Comparison of ENCODE assay signal across 10 cellular contexts in the genomic region with DNA sequence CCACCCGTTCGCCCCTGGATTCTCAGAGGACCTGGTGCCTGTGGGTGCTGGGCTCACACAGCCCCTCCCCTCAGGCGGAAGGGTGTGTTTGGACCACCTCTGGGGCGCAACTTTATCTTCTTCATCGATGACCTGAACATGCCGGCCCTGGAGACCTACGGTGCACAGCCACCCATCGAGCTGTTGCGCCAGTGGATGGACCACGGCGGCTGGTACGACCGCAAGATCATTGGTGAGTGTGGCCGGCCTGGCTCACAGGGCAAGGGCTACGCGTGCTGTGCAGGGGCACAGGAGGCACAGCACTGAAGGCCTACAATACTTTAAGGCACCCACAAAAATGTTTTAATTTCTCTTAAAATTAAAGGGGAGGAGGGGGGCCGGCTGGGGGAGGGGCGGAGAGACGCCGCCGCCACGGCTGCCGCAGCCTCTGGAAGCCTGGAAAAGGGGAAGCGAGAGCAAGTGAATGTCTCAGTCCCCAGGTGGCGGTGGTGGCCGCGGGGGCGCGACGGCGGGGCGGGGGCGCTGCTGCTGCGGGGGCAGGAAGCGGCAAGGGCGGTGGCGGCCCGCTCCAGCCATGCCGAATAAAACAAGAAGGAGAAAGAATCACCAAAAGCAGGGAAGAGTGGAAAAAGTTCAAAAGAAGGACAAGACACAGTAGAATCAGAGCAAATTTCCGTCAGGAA. TPM values are rescaled to one million over a fixed set of nuclear protein-coding genes. Genes with fewer than 3 reads are reported as not detected.
DNase-seq lines count a peak whose midpoint lies in the region; ATAC-seq, FAIRE-seq and TF ChIP-seq lines count a peak whose summit lies in the region.
"Had no signal": no experiment of that assay in that cellular context is flagged by ENCODE, and none has a peak within 500 bp of the region (broad histone marks: within the 10 kb centered on the region; RNA-seq: fewer than 3 reads in every experiment).

No MANE protein-coding gene starts in this region.

- H3K27ac ChIP-seq in BLaER1 treated with 17β-estradiol and CSF1 and Interleukin-3, amounts not matched to agents 10 nM and 100 nM = peak overlapping the region in 9 of 11 experiments; percentile 52 to 79 (median 73); a peak in 18 of 22 replicates
- peak overlapping the region; percentile 48; the same call in 2 of the 3 replicates for H3K27ac ChIP-seq in K562 (ENCODE audit: extremely low read depth, low read depth, low read length)
- no peak overlapping the region for H3K27ac ChIP-seq in kidney (ENCODE audit: low read depth in 2 of 2, low read length in 2 of 2)
- H3K27ac ChIP-seq in SK-N-SH (ENCODE audit: low read depth in 2 of 2, low read length in 1 of 2) = no peak overlapping the region

- BruUV-seq in K562 (replicated peaks; lab: Mats Ljungman, UMichigan) = no TSS peak

- FAIRE-seq in K562 (lab: Jason Lieb, UNC) (peak; percentile 15), kidney (lab: Jason Lieb, UNC) (no peak)

- CTCF ChIA-PET in K562 (lab: Yijun Ruan, JAX; ENCODE audit: low intra/inter-chr PET ratio) (interaction anchor here (1.0 kb wide), 1 partner anchor 12 kb away, joined by 4 read pairs; no protein-coding TSS in a partner anchor), SK-N-SH (lab: Yijun Ruan, JAX) (interaction anchor here (1.0 to 1.9 kb wide), 4 partner anchors 7 to 153 kb away, joined by 3 to 8 read pairs (median 6); no protein-coding TSS in a partner anchor)

- peak overlapping the region; percentile 65 to 95 (median 88) for H3K4me2 ChIP-seq in BLaER1 treated with 17β-estradiol and CSF1 and Interleukin-3, amounts not matched to agents 10 nM and 100 nM
- peak overlapping the region; percentile 65 for H3K4me2 ChIP-seq in K562 (ENCODE audit: insufficient read depth, low read length)
- no peak overlapping the region for H3K4me2 ChIP-seq in SK-N-SH

- peak overlapping the region in 7 of 10 experiments; percentile 1 to 52 (median 35); a peak in 9 of 20 replicates for H3K4me3 ChIP-seq in BLaER1 treated with 17β-estradiol and CSF1 and Interleukin-3, amounts not matched to agents 10 nM and 100 nM
- H3K4me3 ChIP-seq in K562 (peak overlapping the region; percentile 13; the same call in 1 of the 2 replicates), kidney (ENCODE audit: low read length in 2 of 2) (no peak overlapping the region), SK-N-SH (ENCODE audit: low read depth in 2 of 2, low read length in 1 of 2) (no peak overlapping the region)

- no peaks in the 10 kb centered on the region for H3K9me3 ChIP-seq in BLaER1 treated with 17β-estradiol and CSF1 and Interleukin-3, amounts not matched to agents 10 nM and 100 nM (replicated peaks in 1 of 11)
- H3K9me3 ChIP-seq in K562 (replicated peaks; ENCODE audit: control insufficient read depth, insufficient read depth, low read depth, low read length) = no peaks in the 10 kb centered on the region
- H3K9me3 ChIP-seq in kidney (ENCODE audit: control insufficient read depth in 1 of 2, low read length in 2 of 2) = no peaks in the 10 kb centered on the region
- H3K9me3 ChIP-seq in SK-N-SH = no peaks in the 10 kb centered on the region

- intact Hi-C loops in K562 (cut with micrococcal nuclease) (no loop called here), kidney (cut with DNase I) (no loop called here)

- H2AFZ ChIP-seq in K562 (ENCODE audit: low read depth, low read length) (peak overlapping the region; percentile 89), SK-N-SH (ENCODE audit: low read depth) (no peak overlapping the region)

- peaks cover 3% of the 10 kb centered on the region for H3F3A ChIP-seq in SK-N-SH (replicated peaks; ENCODE audit: insufficient read depth)

- H3K9ac ChIP-seq in BLaER1 treated with 17β-estradiol and CSF1 and Interleukin-3, amounts not matched to agents 10 nM and 100 nM = peak overlapping the region; percentile 50 to 74 (median 62); a peak in 19 of 22 replicates
- peak overlapping the region; percentile 66 to 85 for H3K9ac ChIP-seq in K562 (ENCODE audit: insufficient read depth in 1 of 2, low read depth in 2 of 2, low read length in 2 of 2)
- H3K9ac ChIP-seq in kidney (ENCODE audit: low read length in 2 of 2) = no peak overlapping the region
- H3K9ac ChIP-seq in SK-N-SH = no peak overlapping the region

- peak; percentile 90 for ATAC-seq in K562
- peak; percentile 96 to 97 for ATAC-seq in naive B cell (ENCODE audit: low read depth in 2 of 2)
- ATAC-seq: HCT116 had no signal

- H3K27ac Mint-ChIP-seq in naive B cell = peak overlapping the region; percentile 12 to 86 (median 80)

- no peaks in the 10 kb centered on the region for H3K27me3 Mint-ChIP-seq in naive B cell

- H3K4me1 ChIP-seq in BLaER1 treated with 17β-estradiol and CSF1 and Interleukin-3, amounts not matched to agents 10 nM and 100 nM = peaks cover 29 to 61% (median 42%) of the 10 kb centered on the region in 10 experiments
- H3K4me1 ChIP-seq in K562 (replicated peaks in 1 of 2; ENCODE audit: control insufficient read depth in 2 of 2, insufficient read depth in 2 of 2, low read length in 2 of 2) (peaks cover 5 to 31% of the 10 kb centered on the region in 2 experiments; a peak in 4 of 5 replicates), kidney (ENCODE audit: control insufficient read depth in 1 of 2, insufficient read depth in 1 of 2, low read depth in 1 of 2, low read length in 2 of 2) (no peaks in the 10 kb centered on the region), SK-N-SH (ENCODE audit: control insufficient read depth in 1 of 2, insufficient read depth in 2 of 2, low read depth in 1 of 2, low read length in 1 of 2) (no peaks in the 10 kb centered on the region; a peak in 1 of 4 replicates)

- H3K9me3 Mint-ChIP-seq in naive B cell = no peaks in the 10 kb centered on the region

- DNase-seq in KBM-7 = peak; percentile 56
- peak; percentile 64 to 73 (median 72) for DNase-seq in K562 (ENCODE audit: extremely low read depth in 1 of 4, low spot score in 3 of 4)
- DNase-seq in naive B cell = peak; percentile 78
- DNase-seq in NK-92 treated with Interleukin-12 subunit alpha and Interleukin-12 subunit beta, amount 100 ng/mL, for 24 hours (lab: John Stamatoyannopoulos, UW) = no peak
- no peak for DNase-seq in kidney
- no peak for DNase-seq in NCI-H2227 treated with DMSO at 0.1 percent for 48 hours (lab: John Stamatoyannopoulos, UW)
- no peak for DNase-seq in SK-N-SH
- DNase-seq: NCI-H187 had no signal

- H3K79me2 ChIP-seq in K562 (ENCODE audit: control insufficient read depth, insufficient read depth, low read length) = no peaks in the 10 kb centered on the region
- H3K79me2 ChIP-seq in SK-N-SH (ENCODE audit: insufficient read depth) = no peaks in the 10 kb centered on the region

- H3K36me3 ChIP-seq in BLaER1 treated with 17β-estradiol and CSF1 and Interleukin-3, amounts not matched to agents 10 nM and 100 nM = peaks cover 9 to 43% (median 26%) of the 10 kb centered on the region in 11 experiments; a peak in 15 of 22 replicates
- no peaks in the 10 kb centered on the region for H3K36me3 ChIP-seq in K562 (ENCODE audit: control insufficient read depth, insufficient read depth, low read length)
- H3K36me3 ChIP-seq in kidney (ENCODE audit: control insufficient read depth in 1 of 2, insufficient read depth in 2 of 2, low read length in 2 of 2) = peaks cover 8 to 20% of the 10 kb centered on the region in 2 donors
- H3K36me3 ChIP-seq in SK-N-SH (replicated peaks in 1 of 2; ENCODE audit: control insufficient read depth in 1 of 2, insufficient read depth in 2 of 2, low read length in 1 of 2) = no peaks in the 10 kb centered on the region

- TF ChIP-seq EP300 in K562 (IDR thresholded peaks at IDR 0.05; ENCODE audit: low read length) (no peak), SK-N-SH (IDR thresholded peaks at IDR 0.05; ENCODE audit: borderline replicate concordance in 1 of 2, low read depth in 1 of 2, low read length in 1 of 2) (no peak)

- H3K4me3 Mint-ChIP-seq in naive B cell = peak overlapping the region; percentile 46 to 88 (median 66)

- H3K4me1 Mint-ChIP-seq in naive B cell = peaks cover 20 to 29% (median 21%) of the 10 kb centered on the region in 3 donors

- POLR2A ChIA-PET in K562 (lab: Yijun Ruan, JAX) (interaction anchor here (1.4 to 3.2 kb wide), 3 partner anchors 7 to 16 kb away, joined by 3 to 9 read pairs (median 4); no protein-coding TSS in a partner anchor), SK-N-SH (lab: Yijun Ruan, JAX) (interaction anchor here (1.4 kb wide), 1 partner anchor 84 kb away, joined by 3 read pairs; no protein-coding TSS in a partner anchor)

- H3K9me1 ChIP-seq in K562 (ENCODE audit: control insufficient read depth, insufficient read depth, low read length) = no peaks in the 10 kb centered on the region

- no peaks in the 10 kb centered on the region for H3K9me2 ChIP-seq in SK-N-SH

- peaks cover 0 to 4% of the 10 kb centered on the region in 2 donors for H3K36me3 Mint-ChIP-seq in naive B cell

- TF ChIP-seq CTCF in K562 (IDR thresholded peaks at IDR 0.05 in 2 of 3, conservative IDR thresholded peaks at IDR 0.05 in 1 of 3; ENCODE audit: insufficient read depth in 2 of 3, low read depth in 1 of 3, low read length in 3 of 3) (peak in 2 of 3 experiments; percentile 31 to 66; a peak in 3 of 6 replicates), kidney (IDR thresholded peaks at IDR 0.05; ENCODE audit: borderline replicate concordance, extremely low read depth, insufficient read depth) (no peak), SK-N-SH (IDR thresholded peaks at IDR 0.05) (no peak)

- 32% methylated on average over 12 of the region's 40 CpGs for WGBS in K562 (ENCODE audit: insufficient coverage, low coverage, missing lambda C conversion rate)
- WGBS in SK-N-SH (ENCODE audit: low lambda C conversion rate) = 86% methylated on average over 38 of the region's 40 CpGs

- TF ChIP-seq RAD21 in K562 (CRISPR knock-in tag; conservative IDR thresholded peaks at IDR 0.05 in 1 of 2, IDR thresholded peaks at IDR 0.05 in 1 of 2) (no peak; a peak in 1 of 4 replicates), SK-N-SH (IDR thresholded peaks at IDR 0.05; ENCODE audit: low read length) (no peak)

- in situ Hi-C loops in KBM-7 (cut with MboI; ENCODE audit: low pct_unique_long_range_greater_than_20kb, low sequenced_read_pairs) = no loop called here
- in situ Hi-C loops in K562 (cut with MboI) = no loop called here

- no peaks in the 10 kb centered on the region for H3K27me3 ChIP-seq in BLaER1 treated with 17β-estradiol and CSF1 and Interleukin-3, amounts not matched to agents 10 nM and 100 nM
- H3K27me3 ChIP-seq in K562 (ENCODE audit: control insufficient read depth in 2 of 2, insufficient read depth in 2 of 2, low read length in 2 of 2) (no peaks in the 10 kb centered on the region; a peak in 1 of 5 replicates), SK-N-SH (ENCODE audit: insufficient read depth) (no peaks in the 10 kb centered on the region)

- H4K20me1 ChIP-seq in BLaER1 treated with 17β-estradiol and CSF1 and Interleukin-3, amounts not matched to agents 10 nM and 100 nM = no peaks in the 10 kb centered on the region; a peak in 3 of 22 replicates
- H4K20me1 ChIP-seq in K562 (replicated peaks; ENCODE audit: control insufficient read depth, insufficient read depth, low read length) (no peaks in the 10 kb centered on the region), SK-N-SH (ENCODE audit: insufficient read depth) (no peaks in the 10 kb centered on the region)

- TF ChIP-seq POLR2A in K562 (conservative IDR thresholded peaks at IDR 0.05) = 0 out of 2 replicates have a peak, but pooled peaks have one; percentile 44

RNA-seq across cellular contexts. Expression of a gene that starts 36.8 kb away (rescaled TPM):
- total RNA-seq in K562 (2011; cell fraction: chromatin; rRNA removed; ENCODE audit: low replicate concordance) = 67.6 and 158 TPM in 2 replicates
- 94.0 and 97.9 TPM in 2 replicates for total RNA-seq in K562 (2011; cell fraction: nucleolus; rRNA removed)
- 61.2 and 63.2 TPM in 2 replicates for total RNA-seq in K562 (2011; cell fraction: nucleoplasm; rRNA removed)
- total RNA-seq in K562 (2014; rRNA removed) (60.4 and 69.1 TPM in 2 replicates), K562 (2014; rRNA removed; fragmentation: Illumina TruSeq; extraction: Trizol) (21.6 and 25.8 TPM in 2 replicates), K562 (2015; rRNA removed; fragmentation: Illumina TruSeq; extraction: Trizol) (35.4 and 37.5 TPM in 2 replicates), K562 (2021) (64.9 and 66.6 TPM in 2 replicates), kidney (72.5 TPM)
- polyA plus RNA-seq in K562 (2011; rRNA removed) (51.8 and 56.1 TPM in 2 replicates), K562 (2014; fragmentation: Illumina TruSeq; extraction: Trizol) (37.5 and 48.7 TPM in 2 replicates), K562 (2014; fragmentation: Nextera tagmentation; extraction: Ambion mirVana) (1 to 10 TPM; 3.4 to 5.4 TPM), K562 (2014; rRNA removed) (42.5 and 47.8 TPM in 2 replicates), naive B cell (ENCODE audit: low read depth in 6 of 6) (10 to 100 TPM; 13.9 to 29.7 (median 16.2) TPM), kidney (ENCODE audit: insufficient read depth, low read depth, low replicate concordance) (61.6 TPM), SK-N-SH (2012; rRNA removed) (66.5 and 66.8 TPM in 2 replicates)
- polyA plus RNA-seq in K562 (2011; cell fraction: cytosol; rRNA removed) = 55.1 and 78.1 TPM in 2 replicates
- polyA plus RNA-seq in K562 (2011; cell fraction: nucleus; rRNA removed) = 152 and 164 TPM in 2 replicates
- 55.2 and 58.8 TPM in 2 replicates for polyA plus RNA-seq in K562 (2012)
- 34.0 and 46.9 TPM in 2 replicates for polyA minus RNA-seq in K562 (2011; rRNA and poly(A)+ RNA removed)
- polyA minus RNA-seq in K562 (2011; cell fraction: cytosol; rRNA and poly(A)+ RNA removed) = 28.6 and 32.7 TPM in 2 replicates
- polyA minus RNA-seq in K562 (2011; cell fraction: nucleus; rRNA and poly(A)+ RNA removed) = 43.1 and 47.4 TPM in 2 replicates
- 50.1 and 52.4 TPM in 2 replicates for polyA plus RNA-seq in SK-N-SH (2012; cell fraction: cytosol; rRNA removed)
- 201 and 241 TPM in 2 replicates for polyA plus RNA-seq in SK-N-SH (2012; cell fraction: nucleus; rRNA removed)

RNA-seq across cellular contexts. Expression of a gene that starts 37.5 kb away (rescaled TPM):
- total RNA-seq in K562 (2011; cell fraction: chromatin; rRNA removed; ENCODE audit: low replicate concordance) = 31.9 and 35.6 TPM in 2 replicates
- total RNA-seq in K562 (2011; cell fraction: nucleolus; rRNA removed) = 25.5 and 28.0 TPM in 2 replicates
- 20.6 and 25.9 TPM in 2 replicates for total RNA-seq in K562 (2011; cell fraction: nucleoplasm; rRNA removed)
- total RNA-seq in K562 (2014; rRNA removed) (16.8 and 21.5 TPM in 2 replicates), K562 (2014; rRNA removed; fragmentation: Illumina TruSeq; extraction: Trizol) (12.7 and 18.0 TPM in 2 replicates), K562 (2015; rRNA removed; fragmentation: Illumina TruSeq; extraction: Trizol) (19.0 and 20.2 TPM in 2 replicates), K562 (2021) (16.7 and 19.5 TPM in 2 replicates), kidney (8.8 TPM)
- polyA plus RNA-seq in K562 (2011; rRNA removed) (27.5 and 28.3 TPM in 2 replicates), K562 (2014; fragmentation: Illumina TruSeq; extraction: Trizol) (18.3 and 18.4 TPM in 2 replicates), K562 (2014; fragmentation: Nextera tagmentation; extraction: Ambion mirVana) (1 to 10 TPM; 2.4 to 4.1 TPM), K562 (2014; rRNA removed) (28.7 and 29.1 TPM in 2 replicates), naive B cell (ENCODE audit: low read depth in 6 of 6) (10 to 100 TPM; 13.2 to 16.3 (median 14.9) TPM), kidney (ENCODE audit: insufficient read depth, low read depth, low replicate concordance) (3.9 TPM), SK-N-SH (2012; rRNA removed) (8.6 and 11.3 TPM in 2 replicates)
- polyA plus RNA-seq in K562 (2011; cell fraction: cytosol; rRNA removed) = 10.7 and 16.3 TPM in 2 replicates
- polyA plus RNA-seq in K562 (2011; cell fraction: nucleus; rRNA removed) = 33.0 and 39.3 TPM in 2 replicates
- 14.0 and 20.6 TPM in 2 replicates for polyA plus RNA-seq in K562 (2012)
- 17.5 and 19.1 TPM in 2 replicates for polyA minus RNA-seq in K562 (2011; rRNA and poly(A)+ RNA removed)
- 7.0 and 9.6 TPM in 2 replicates for polyA minus RNA-seq in K562 (2011; cell fraction: cytosol; rRNA and poly(A)+ RNA removed)
- 13.9 and 14.5 TPM in 2 replicates for polyA minus RNA-seq in K562 (2011; cell fraction: nucleus; rRNA and poly(A)+ RNA removed)
- polyA plus RNA-seq in SK-N-SH (2012; cell fraction: cytosol; rRNA removed) = 9.3 and 9.9 TPM in 2 replicates
- 17.8 and 26.3 TPM in 2 replicates for polyA plus RNA-seq in SK-N-SH (2012; cell fraction: nucleus; rRNA removed)

RNA-seq across cellular contexts. Expression of a gene that starts 56.8 kb away (rescaled TPM):
- 10.1 and 27.0 TPM in 2 replicates for total RNA-seq in K562 (2011; cell fraction: chromatin; rRNA removed; ENCODE audit: low replicate concordance)
- total RNA-seq in K562 (2011; cell fraction: nucleolus; rRNA removed) = 5.8 and 8.3 TPM in 2 replicates
- total RNA-seq in K562 (2011; cell fraction: nucleoplasm; rRNA removed) = 4.7 and 7.0 TPM in 2 replicates
- 0.41 and 0.57 TPM in 2 replicates for total RNA-seq in K562 (2014; rRNA removed)
- total RNA-seq in K562 (2014; rRNA removed; fragmentation: Illumina TruSeq; extraction: Trizol) = 0.18 and 0.22 TPM in 2 replicates
- 0.51 and 0.57 TPM in 2 replicates for total RNA-seq in K562 (2015; rRNA removed; fragmentation: Illumina TruSeq; extraction: Trizol)
- 0.84 and 1.2 TPM in 2 replicates for total RNA-seq in K562 (2021)
- 0.57 and 0.97 TPM in 2 replicates for polyA plus RNA-seq in K562 (2011; rRNA removed)
- polyA plus RNA-seq in K562 (2011; cell fraction: cytosol; rRNA removed) = 0.21 and 0.55 TPM in 2 replicates
- polyA plus RNA-seq in K562 (2011; cell fraction: nucleus; rRNA removed) = 5.4 and 8.1 TPM in 2 replicates
- polyA plus RNA-seq in K562 (2012) = 0.47 and 4.0 TPM in 2 replicates
- 0.42 and 0.68 TPM in 2 replicates for polyA plus RNA-seq in K562 (2014; fragmentation: Illumina TruSeq; extraction: Trizol)
- under 1 TPM; 0.04 TPM for polyA plus RNA-seq in K562 (2014; fragmentation: Nextera tagmentation; extraction: Ambion mirVana)
- 0.40 and 0.50 TPM in 2 replicates for polyA plus RNA-seq in K562 (2014; rRNA removed)
- polyA minus RNA-seq in K562 (2011; rRNA and poly(A)+ RNA removed) = 0.98 and 1.8 TPM in 2 replicates
- 0.46 and 0.48 TPM in 2 replicates for polyA minus RNA-seq in K562 (2011; cell fraction: cytosol; rRNA and poly(A)+ RNA removed)
- polyA minus RNA-seq in K562 (2011; cell fraction: nucleus; rRNA and poly(A)+ RNA removed) = 2.2 and 5.3 TPM in 2 replicates
- polyA plus RNA-seq in naive B cell (ENCODE audit: low read depth in 6 of 6) = 1 to 10 TPM in 2 of 6 donors, under 1 TPM in 3, not detected in 1; 0.45 to 1.6 (median 0.65) TPM
- 12.1 TPM for total RNA-seq in kidney
- 1.7 TPM for polyA plus RNA-seq in kidney (ENCODE audit: insufficient read depth, low read depth, low replicate concordance)
- polyA plus RNA-seq in SK-N-SH (2012; rRNA removed) = 5.1 and 6.7 TPM in 2 replicates
- 1.2 and 1.4 TPM in 2 replicates for polyA plus RNA-seq in SK-N-SH (2012; cell fraction: cytosol; rRNA removed)
- 34.4 and 46.8 TPM in 2 replicates for polyA plus RNA-seq in SK-N-SH (2012; cell fraction: nucleus; rRNA removed)

Comparison
In these comparisons a context has a peak if more than half of its experiments do, and no peak if none do; other contexts are left out.
1. H3K27ac ChIP-seq: peak in BLaER1 treated with 17β-estradiol and CSF1 and Interleukin-3, amounts not matched to agents 10 nM and 100 nM (9 of 11) and K562 (single experiment); none in kidney (0 of 2) and SK-N-SH (0 of 2).
2. H3K4me3 ChIP-seq: peak in BLaER1 treated with 17β-estradiol and CSF1 and Interleukin-3, amounts not matched to agents 10 nM and 100 nM (7 of 10) and K562 (single experiment); none in kidney (0 of 2) and SK-N-SH (0 of 2).
3. H3K9ac ChIP-seq: peak in BLaER1 treated with 17β-estradiol and CSF1 and Interleukin-3, amounts not matched to agents 10 nM and 100 nM (11 of 11) and K562 (2 of 2); none in kidney (0 of 2) and SK-N-SH (single experiment).
4. DNase-seq: peak in KBM-7 (single experiment), K562 (4 of 4) and naive B cell (single experiment); none in NK-92 treated with Interleukin-12 subunit alpha and Interleukin-12 subunit beta, amount 100 ng/mL, for 24 hours (single experiment), kidney (single experiment), NCI-H2227 treated with DMSO at 0.1 percent for 48 hours (single experiment) and SK-N-SH (single experiment).
5. CTCF ChIP-seq: peak in K562 (2 of 3); none in kidney (single experiment) and SK-N-SH (single experiment).